ENCODE assay signal across 1 cellular context in genomic region chr16:30777591-30778297, GRCh38.
TF ChIP-seq lines count a peak whose summit lies in the region.

No MANE protein-coding gene starts in this region.

TF ChIP-seq in K562, 482 proteins besides CTCF, POLR2A, EP300 and RAD21:
- TF ChIP-seq, protein P1, sequence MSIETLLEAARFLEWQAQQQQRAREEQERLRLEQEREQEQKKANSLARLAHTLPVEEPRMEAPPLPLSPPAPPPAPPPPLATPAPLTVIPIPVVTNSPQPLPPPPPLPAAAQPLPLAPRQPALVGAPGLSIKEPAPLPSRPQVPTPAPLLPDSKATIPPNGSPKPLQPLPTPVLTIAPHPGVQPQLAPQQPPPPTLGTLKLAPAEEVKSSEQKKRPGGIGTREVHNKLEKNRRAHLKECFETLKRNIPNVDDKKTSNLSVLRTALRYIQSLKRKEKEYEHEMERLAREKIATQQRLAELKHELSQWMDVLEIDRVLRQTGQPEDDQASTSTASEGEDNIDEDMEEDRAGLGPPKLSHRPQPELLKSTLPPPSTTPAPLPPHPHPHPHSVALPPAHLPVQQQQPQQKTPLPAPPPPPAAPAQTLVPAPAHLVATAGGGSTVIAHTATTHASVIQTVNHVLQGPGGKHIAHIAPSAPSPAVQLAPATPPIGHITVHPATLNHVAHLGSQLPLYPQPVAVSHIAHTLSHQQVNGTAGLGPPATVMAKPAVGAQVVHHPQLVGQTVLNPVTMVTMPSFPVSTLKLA (conservative IDR thresholded peaks at IDR 0.05) = no peak
- TF ChIP-seq POLR2G (IDR thresholded peaks at IDR 0.05; ENCODE audit: low read depth, low read length) (peak; percentile 73), TCF7 (IDR thresholded peaks at IDR 0.05; ENCODE audit: borderline replicate concordance) (no peak), TFAP4 (CRISPR knock-in tag; IDR thresholded peaks at IDR 0.05; ENCODE audit: borderline replicate concordance) (peak; percentile 7; the same call in 1 of the 2 replicates), KAT7 (CRISPR knock-in tag; IDR thresholded peaks at IDR 0.05; ENCODE audit: borderline replicate concordance) (0 out of 2 replicates have a peak, but pooled peaks have one; percentile 54), ZFX (CRISPR knock-in tag; IDR thresholded peaks at IDR 0.05) (peak; percentile 44), POLR2AphosphoS5 (IDR thresholded peaks at IDR 0.05; ENCODE audit: control insufficient read depth, insufficient read depth, low read depth, low read length) (peak; percentile 44; the same call in 1 of the 2 replicates), MBD2 (IDR thresholded peaks at IDR 0.05; ENCODE audit: borderline replicate concordance, low read depth) (0 out of 2 replicates have a peak, but pooled peaks have one; percentile 16), BRCA1 (IDR thresholded peaks at IDR 0.05) (no peak), BRCA1 (CRISPR knock-in tag; IDR thresholded peaks at IDR 0.05) (0 out of 2 replicates have a peak, but pooled peaks have one; percentile 9), RBFOX2 (IDR thresholded peaks at IDR 0.05; ENCODE audit: low read depth, low read length) (peak; percentile 44), BRD9 (IDR thresholded peaks at IDR 0.05; ENCODE audit: low read depth, partially characterized antibody) (peak; percentile 81)
- TF ChIP-seq, protein P2, sequence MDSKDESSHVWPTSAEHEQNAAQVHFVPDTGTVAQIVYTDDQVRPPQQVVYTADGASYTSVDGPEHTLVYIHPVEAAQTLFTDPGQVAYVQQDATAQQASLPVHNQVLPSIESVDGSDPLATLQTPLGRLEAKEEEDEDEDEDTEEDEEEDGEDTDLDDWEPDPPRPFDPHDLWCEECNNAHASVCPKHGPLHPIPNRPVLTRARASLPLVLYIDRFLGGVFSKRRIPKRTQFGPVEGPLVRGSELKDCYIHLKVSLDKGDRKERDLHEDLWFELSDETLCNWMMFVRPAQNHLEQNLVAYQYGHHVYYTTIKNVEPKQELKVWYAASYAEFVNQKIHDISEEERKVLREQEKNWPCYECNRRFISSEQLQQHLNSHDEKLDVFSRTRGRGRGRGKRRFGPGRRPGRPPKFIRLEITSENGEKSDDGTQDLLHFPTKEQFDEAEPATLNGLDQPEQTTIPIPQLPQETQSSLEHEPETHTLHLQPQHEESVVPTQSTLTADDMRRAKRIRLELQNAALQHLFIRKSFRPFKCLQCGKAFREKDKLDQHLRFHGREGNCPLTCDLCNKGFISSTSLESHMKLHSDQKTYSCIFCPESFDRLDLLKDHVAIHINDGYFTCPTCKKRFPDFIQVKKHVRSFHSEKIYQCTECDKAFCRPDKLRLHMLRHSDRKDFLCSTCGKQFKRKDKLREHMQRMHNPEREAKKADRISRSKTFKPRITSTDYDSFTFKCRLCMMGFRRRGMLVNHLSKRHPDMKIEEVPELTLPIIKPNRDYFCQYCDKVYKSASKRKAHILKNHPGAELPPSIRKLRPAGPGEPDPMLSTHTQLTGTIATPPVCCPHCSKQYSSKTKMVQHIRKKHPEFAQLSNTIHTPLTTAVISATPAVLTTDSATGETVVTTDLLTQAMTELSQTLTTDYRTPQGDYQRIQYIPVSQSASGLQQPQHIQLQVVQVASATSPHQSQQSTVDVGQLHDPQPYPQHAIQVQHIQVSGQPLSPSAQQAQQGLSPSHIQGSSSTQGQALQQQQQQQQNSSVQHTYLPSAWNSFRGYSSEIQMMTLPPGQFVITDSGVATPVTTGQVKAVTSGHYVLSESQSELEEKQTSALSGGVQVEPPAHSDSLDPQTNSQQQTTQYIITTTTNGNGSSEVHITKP (IDR thresholded peaks at IDR 0.05; ENCODE audit: partially characterized antibody) = no peak
- TF ChIP-seq, protein P3, sequence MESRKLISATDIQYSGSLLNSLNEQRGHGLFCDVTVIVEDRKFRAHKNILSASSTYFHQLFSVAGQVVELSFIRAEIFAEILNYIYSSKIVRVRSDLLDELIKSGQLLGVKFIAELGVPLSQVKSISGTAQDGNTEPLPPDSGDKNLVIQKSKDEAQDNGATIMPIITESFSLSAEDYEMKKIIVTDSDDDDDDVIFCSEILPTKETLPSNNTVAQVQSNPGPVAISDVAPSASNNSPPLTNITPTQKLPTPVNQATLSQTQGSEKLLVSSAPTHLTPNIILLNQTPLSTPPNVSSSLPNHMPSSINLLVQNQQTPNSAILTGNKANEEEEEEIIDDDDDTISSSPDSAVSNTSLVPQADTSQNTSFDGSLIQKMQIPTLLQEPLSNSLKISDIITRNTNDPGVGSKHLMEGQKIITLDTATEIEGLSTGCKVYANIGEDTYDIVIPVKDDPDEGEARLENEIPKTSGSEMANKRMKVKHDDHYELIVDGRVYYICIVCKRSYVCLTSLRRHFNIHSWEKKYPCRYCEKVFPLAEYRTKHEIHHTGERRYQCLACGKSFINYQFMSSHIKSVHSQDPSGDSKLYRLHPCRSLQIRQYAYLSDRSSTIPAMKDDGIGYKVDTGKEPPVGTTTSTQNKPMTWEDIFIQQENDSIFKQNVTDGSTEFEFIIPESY (CRISPR knock-in tag; IDR thresholded peaks at IDR 0.05) = peak; percentile 84
- TF ChIP-seq, protein P4, sequence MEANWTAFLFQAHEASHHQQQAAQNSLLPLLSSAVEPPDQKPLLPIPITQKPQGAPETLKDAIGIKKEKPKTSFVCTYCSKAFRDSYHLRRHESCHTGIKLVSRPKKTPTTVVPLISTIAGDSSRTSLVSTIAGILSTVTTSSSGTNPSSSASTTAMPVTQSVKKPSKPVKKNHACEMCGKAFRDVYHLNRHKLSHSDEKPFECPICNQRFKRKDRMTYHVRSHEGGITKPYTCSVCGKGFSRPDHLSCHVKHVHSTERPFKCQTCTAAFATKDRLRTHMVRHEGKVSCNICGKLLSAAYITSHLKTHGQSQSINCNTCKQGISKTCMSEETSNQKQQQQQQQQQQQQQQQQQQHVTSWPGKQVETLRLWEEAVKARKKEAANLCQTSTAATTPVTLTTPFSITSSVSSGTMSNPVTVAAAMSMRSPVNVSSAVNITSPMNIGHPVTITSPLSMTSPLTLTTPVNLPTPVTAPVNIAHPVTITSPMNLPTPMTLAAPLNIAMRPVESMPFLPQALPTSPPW (CRISPR knock-in tag; IDR thresholded peaks at IDR 0.05) = 0 out of 2 replicates have a peak, but pooled peaks have one; percentile 7
TF ChIP-seq in K562: peak in this region for 11.
